In the genomic region with DNA sequence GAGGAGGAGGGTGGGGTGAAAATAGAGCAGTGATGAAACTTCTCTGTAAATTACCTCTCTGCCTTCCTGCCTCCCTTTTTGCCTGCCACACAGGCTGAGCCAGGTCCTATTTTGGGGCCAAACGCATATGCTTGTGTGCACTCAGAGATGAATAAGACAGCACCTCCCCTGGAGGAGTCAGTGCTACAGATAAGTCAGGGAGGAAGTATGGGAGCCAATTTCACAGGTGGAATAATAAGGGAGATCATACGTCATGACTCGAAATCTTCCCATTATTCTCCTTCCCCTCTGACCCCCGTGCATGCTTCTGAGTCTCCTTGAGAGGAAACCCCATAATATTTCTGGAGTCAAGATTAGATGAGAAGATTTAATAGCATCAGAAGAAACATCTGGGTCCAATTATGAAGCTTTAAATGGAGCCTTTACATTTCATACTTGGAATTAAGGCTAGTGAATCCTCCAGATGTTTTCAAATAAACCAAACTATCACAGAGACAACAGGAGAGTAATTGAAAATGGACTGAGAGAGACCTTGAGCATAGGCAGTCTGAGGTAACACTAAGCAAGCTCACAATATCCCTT, we compare ENCODE assay signal across 21 cellular contexts.
"Had no signal": no experiment of that assay in that cellular context is flagged by ENCODE, and none has a peak within 500 bp of the region (broad histone marks: within the 10 kb centered on the region; RNA-seq: fewer than 3 reads in every experiment).

No MANE protein-coding gene starts in this region.

- H3K4me3 ChIP-seq: colonic mucosa, left lung, right lobe of liver had no signal

- H3K79me2 ChIP-seq: parathyroid adenoma had no signal

- FAIRE-seq: small intestine had no signal

- DNase-seq: activated CD4-positive, alpha-beta T cell treated with anti-CD3 and anti-CD28 coated beads, Interleukin-2, amount 10 ng/mL, durations not matched to agents 24 days and 14 days; activated effector memory CD4-positive, alpha-beta T cell treated with Interleukin-2 at 50 U/mL for 16 hours; activated naive CD4-positive, alpha-beta T cell treated with anti-CD3 and anti-CD28 coated beads, Interleukin-2, amount 10 ng/mL, durations not matched to agents 7 days and 5 days; activated T-cell treated with anti-CD3 and anti-CD28 coated beads, Interleukin-2, amount 50 U/mL, for 4 hours; aorta; colonic mucosa; left lung; right lobe of liver; small intestine; stimulated activated CD4-positive, alpha-beta T cell treated with anti-CD3 and anti-CD28 coated beads, Interleukin-2, amount 100 ng/mL, for 48 hours; stimulated activated naive CD8-positive, alpha-beta T cell treated with anti-CD3 and anti-CD28 coated beads, Interleukin-15, amount 100 ng/mL, for 72 hours; T-helper 9 cell had no signal

- ATAC-seq: right lobe of liver had no signal

- H3K4me1 ChIP-seq: colonic mucosa, left lung, parathyroid adenoma, right lobe of liver had no signal

- H3K9me3 ChIP-seq: colonic mucosa, left lung, right lobe of liver had no signal

- H2AFZ ChIP-seq: parathyroid adenoma had no signal

- H3K27ac ChIP-seq: brain microvascular endothelial cell, colonic mucosa, left lung, parathyroid adenoma, right lobe of liver had no signal

- H3K36me3 Mint-ChIP-seq: mesothelial cell of epicardium, type B pancreatic cell had no signal

- H3K9ac ChIP-seq: parathyroid adenoma had no signal

- H3K36me3 ChIP-seq: brain microvascular endothelial cell, colonic mucosa, left lung, right lobe of liver had no signal

- H3K27me3 ChIP-seq: brain microvascular endothelial cell, colonic mucosa, right lobe of liver had no signal

- H3K4me1 Mint-ChIP-seq: mesothelial cell of epicardium, nephron had no signal

- H3K9me3 Mint-ChIP-seq: activated T-cell treated with anti-CD3 and anti-CD28 coated beads, Interleukin-2, amount 50 U/mL, for 4 hours; central memory CD8-positive, alpha-beta T cell; stimulated activated naive CD8-positive, alpha-beta T cell treated with anti-CD3 and anti-CD28 coated beads, Interleukin-15, amount 100 ng/mL, for 72 hours had no signal

- H3K27me3 Mint-ChIP-seq: activated naive CD4-positive, alpha-beta T cell treated with anti-CD3 and anti-CD28 coated beads, Interleukin-2, amount 10 ng/mL, durations not matched to agents 7 days and 5 days; activated naive CD8-positive, alpha-beta T cell treated with anti-CD3 and anti-CD28 coated beads, Interleukin-2, amount 50 U/mL, for 24 hours; stimulated activated naive CD8-positive, alpha-beta T cell treated with anti-CD3 and anti-CD28 coated beads, Interleukin-15, amount 100 ng/mL, for 72 hours had no signal

- H3K27ac Mint-ChIP-seq: activated CD4-positive, alpha-beta T cell treated with anti-CD3 and anti-CD28 coated beads, Interleukin-2, amount 10 ng/mL, durations not matched to agents 24 days and 14 days; activated CD8-positive, alpha-beta T cell treated with anti-CD3 and anti-CD28 coated beads for 36 hours; activated naive CD4-positive, alpha-beta T cell treated with anti-CD3 and anti-CD28 coated beads, Interleukin-2, amount 10 ng/mL, durations not matched to agents 7 days and 5 days; activated naive CD8-positive, alpha-beta T cell treated with anti-CD3 and anti-CD28 coated beads, Interleukin-2, amount 50 U/mL, for 24 hours; endodermal cell; mesothelial cell of epicardium; nephron; stimulated activated naive CD8-positive, alpha-beta T cell treated with anti-CD3 and anti-CD28 coated beads, Interleukin-15, amount 100 ng/mL, for 72 hours; type B pancreatic cell had no signal

- H3K4me3 Mint-ChIP-seq: activated CD4-positive, alpha-beta T cell treated with anti-CD3 and anti-CD28 coated beads, Interleukin-2, amount 10 ng/mL, durations not matched to agents 24 days and 14 days; activated CD8-positive, alpha-beta T cell treated with anti-CD3 and anti-CD28 coated beads for 36 hours; activated naive CD4-positive, alpha-beta T cell treated with anti-CD3 and anti-CD28 coated beads, Interleukin-2, amount 10 ng/mL, durations not matched to agents 7 days and 5 days; activated naive CD8-positive, alpha-beta T cell treated with anti-CD3 and anti-CD28 coated beads, Interleukin-2, amount 50 U/mL, for 24 hours; activated T-cell treated with anti-CD3 and anti-CD28 coated beads, Interleukin-2, amount 50 U/mL, for 4 hours; central memory CD8-positive, alpha-beta T cell; endodermal cell; mesothelial cell of epicardium; nephron; stimulated activated naive CD8-positive, alpha-beta T cell treated with anti-CD3 and anti-CD28 coated beads, Interleukin-15, amount 100 ng/mL, for 72 hours; type B pancreatic cell had no signal
